8 cellular contexts compared by ENCODE assay signal in genomic region chr1:108832929-108833328, GRCh38. TPM values are rescaled to one million over a fixed set of nuclear protein-coding genes. Genes with fewer than 3 reads are reported as not detected.
"Had no signal": no experiment of that assay in that cellular context is flagged by ENCODE, and none has a peak within 500 bp of the region (broad histone marks: within the 10 kb centered on the region; RNA-seq: fewer than 3 reads in every experiment).

No MANE protein-coding gene starts in this region.

- H3K9me3 Mint-ChIP-seq: HFFc6 had no signal

- H3K9me3 ChIP-seq: HAP-1 had no signal

- DNase-seq: GM23248, GOT3, H7, HFFc6, IMR-90 had no signal

- H2AFZ ChIP-seq: GM23248 had no signal

- H3K27ac Mint-ChIP-seq: HFFc6 had no signal

- H3K27ac ChIP-seq: GM23248, HL-60 had no signal

- H3K36me3 ChIP-seq: HAP-1 had no signal

- H3K4me3 ChIP-seq: GM23248, HAP-1 had no signal

- ATAC-seq: HCT116 had no signal

- H3K4me3 Mint-ChIP-seq: HFFc6 had no signal

- H3K9ac ChIP-seq: GM23248 had no signal

RNA-seq across cellular contexts. Expression of gene AKNAD1, which starts 24.0 kb away (rescaled TPM):
- total RNA-seq: GM23248, H7 had no signal
- polyA plus RNA-seq: GM23248 had no signal
